ENCODE assay signal across 17 cellular contexts in the genomic region with DNA sequence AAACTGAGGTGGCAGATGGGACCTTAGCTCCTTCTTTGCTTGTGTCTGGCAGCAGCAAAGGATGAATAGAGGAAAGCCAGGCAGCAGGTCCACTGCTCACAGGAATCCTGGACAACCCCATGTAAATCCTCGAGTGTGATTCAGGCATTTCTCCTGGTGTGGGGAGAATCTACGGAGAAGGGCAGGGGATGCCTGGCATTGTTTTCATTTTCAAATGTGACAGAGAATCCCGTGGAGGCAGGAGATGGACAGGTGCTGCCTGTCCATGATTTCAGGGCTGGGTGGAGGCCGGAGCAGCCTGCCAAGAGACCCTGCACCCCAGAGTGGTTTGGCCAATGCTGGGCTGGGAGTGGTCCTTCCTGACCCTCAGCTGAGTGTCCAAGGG. TPM values are rescaled to one million over a fixed set of nuclear protein-coding genes. Genes with fewer than 3 reads are reported as not detected.
A peak's percentile ranks its signal among the peaks of the same experiment; 100 is the strongest.
DNase-seq lines count a peak whose midpoint lies in the region; ATAC-seq and TF ChIP-seq lines count a peak whose summit lies in the region.
"Had no signal": no experiment of that assay in that cellular context is flagged by ENCODE, and none has a peak within 500 bp of the region (broad histone marks: within the 10 kb centered on the region; RNA-seq: fewer than 3 reads in every experiment).

No MANE protein-coding gene starts in this region.

- CTCF ChIA-PET in CD8-positive, alpha-beta memory T cell (lab: Charles Lee): no interaction called here

- H3K4me3 ChIP-seq in HFF-Myc (replicated peaks; ENCODE audit: low read depth, low read length) (peak overlapping the region; percentile 64; the same call in 1 of the 2 replicates), astrocyte of the spinal cord (ENCODE audit: low read depth, low read length) (peak overlapping the region; percentile 74), kidney epithelial cell (ENCODE audit: low read depth, low read length) (peak overlapping the region; percentile 76), stomach smooth muscle (ENCODE audit: low read length in 2 of 2) (peak overlapping the region; percentile 76 to 83)
- no peak overlapping the region for H3K4me3 ChIP-seq in CD8-positive, alpha-beta memory T cell (ENCODE audit: low read length)
- H3K4me3 ChIP-seq: body of pancreas had no signal

- H3K27ac ChIP-seq in stomach smooth muscle (ENCODE audit: low read length): no peak overlapping the region
- no peak overlapping the region for H3K27ac ChIP-seq in CD8-positive, alpha-beta memory T cell (ENCODE audit: low read depth, low read length)
- H3K27ac ChIP-seq: BLaER1 treated with 17β-estradiol and CSF1 and Interleukin-3, amounts not matched to agents 10 nM and 100 nM; body of pancreas had no signal

- peaks cover 0 to 14% (median 3%) of the 10 kb centered on the region in 3 donors for H3K4me1 Mint-ChIP-seq in CD8-positive, alpha-beta memory T cell

- ATAC-seq in GM21825 (IDR thresholded peaks at IDR 0.05; ENCODE audit: unreplicated experiment): no peak
- no peak for ATAC-seq in GM18505 (IDR thresholded peaks at IDR 0.05; ENCODE audit: unreplicated experiment)
- ATAC-seq: body of pancreas had no signal

- H3K36me3 ChIP-seq in kidney epithelial cell (ENCODE audit: control insufficient read depth, insufficient read depth, low read length) (no peaks in the 10 kb centered on the region), stomach smooth muscle (ENCODE audit: control insufficient read depth in 2 of 2, insufficient read depth in 2 of 2, low read length in 2 of 2) (no peaks in the 10 kb centered on the region)
- H3K36me3 ChIP-seq in CD8-positive, alpha-beta memory T cell (ENCODE audit: insufficient read depth, low read length): no peaks in the 10 kb centered on the region
- H3K36me3 ChIP-seq: BLaER1 treated with 17β-estradiol and CSF1 and Interleukin-3, amounts not matched to agents 10 nM and 100 nM; right atrium auricular region; upper lobe of left lung had no signal

- H3K9ac ChIP-seq in stomach smooth muscle (ENCODE audit: low read length in 2 of 2): no peak overlapping the region

- POLR2A ChIA-PET in CD8-positive, alpha-beta memory T cell (lab: Charles Lee): no interaction called here

- no peak for DNase-seq in HFF-Myc (ENCODE audit: extremely low read depth, low read depth)
- DNase-seq in astrocyte of the spinal cord (ENCODE audit: low read depth, low spot score): no peak
- DNase-seq in kidney epithelial cell (ENCODE audit: low read depth): no peak
- no peak for DNase-seq in CD8-positive, alpha-beta memory T cell
- no peak for DNase-seq in mucosa of gallbladder (ENCODE audit: low spot score)
- DNase-seq: activated CD4-positive, CD25-positive, alpha-beta regulatory T cell treated with anti-CD3 and anti-CD28 coated beads, Interleukin-2, amount 50 U/mL, for 72 hours; cortex of kidney; stimulated activated naive CD4-positive, alpha-beta T cell treated with Interleukin-2 at 50 U/mL for 16 hours had no signal

- H3K9me3 Mint-ChIP-seq in CD8-positive, alpha-beta memory T cell: no peaks in the 10 kb centered on the region
- H3K9me3 Mint-ChIP-seq: activated naive CD4-positive, alpha-beta T cell treated with anti-CD3 and anti-CD28 coated beads, Interleukin-2, amount 50 U/mL, for 72 hours had no signal

- H3K36me3 Mint-ChIP-seq in CD8-positive, alpha-beta memory T cell: no peaks in the 10 kb centered on the region
- H3K36me3 Mint-ChIP-seq: activated naive CD4-positive, alpha-beta T cell treated with anti-CD3 and anti-CD28 coated beads, Interleukin-2, amount 50 U/mL, for 72 hours had no signal

- H3K9me3 ChIP-seq in stomach smooth muscle (ENCODE audit: control insufficient read depth in 2 of 2, low read length in 2 of 2): no peaks in the 10 kb centered on the region
- H3K9me3 ChIP-seq in CD8-positive, alpha-beta memory T cell (ENCODE audit: low read length): no peaks in the 10 kb centered on the region
- H3K9me3 ChIP-seq: BLaER1 treated with 17β-estradiol and CSF1 and Interleukin-3, amounts not matched to agents 10 nM and 100 nM; body of pancreas; right atrium auricular region; upper lobe of left lung had no signal

- H3K27me3 ChIP-seq in kidney epithelial cell (ENCODE audit: control insufficient read depth, insufficient read depth, low read length): no peaks in the 10 kb centered on the region
- H3K27me3 ChIP-seq in stomach smooth muscle (ENCODE audit: control insufficient read depth in 1 of 2, insufficient read depth in 2 of 2, low read length in 2 of 2): peaks cover 12 to 18% of the 10 kb centered on the region in 2 donors
- H3K27me3 ChIP-seq in CD8-positive, alpha-beta memory T cell (ENCODE audit: insufficient read depth, low read length, poor library complexity, severe bottlenecking): no peaks in the 10 kb centered on the region
- H3K27me3 ChIP-seq: body of pancreas, right atrium auricular region had no signal

- no peak overlapping the region for H3K27ac Mint-ChIP-seq in CD8-positive, alpha-beta memory T cell
- H3K27ac Mint-ChIP-seq: activated naive CD4-positive, alpha-beta T cell treated with anti-CD3 and anti-CD28 coated beads, Interleukin-2, amount 50 U/mL, for 72 hours had no signal

- H3K27me3 Mint-ChIP-seq in CD8-positive, alpha-beta memory T cell: peaks cover 36 to 74% of the 10 kb centered on the region in 2 donors

- TF ChIP-seq POLR2A in GM18505 (IDR thresholded peaks at IDR 0.05; ENCODE audit: borderline replicate concordance, extremely low read depth, insufficient read depth, insufficient read length): no peak

- TF ChIP-seq CTCF in HFF-Myc (IDR thresholded peaks at IDR 0.05; ENCODE audit: low read depth, low read length, missing control alignments): no peak
- no peak for TF ChIP-seq CTCF in astrocyte of the spinal cord (IDR thresholded peaks at IDR 0.05; ENCODE audit: low read depth, low read length)
- no peak for TF ChIP-seq CTCF in kidney epithelial cell (IDR thresholded peaks at IDR 0.05; ENCODE audit: insufficient read depth, low read length, poor library complexity, severe bottlenecking)

- H3K4me1 ChIP-seq in stomach smooth muscle (ENCODE audit: control insufficient read depth, insufficient read depth, low read length): peaks cover 19% of the 10 kb centered on the region
- no peaks in the 10 kb centered on the region for H3K4me1 ChIP-seq in CD8-positive, alpha-beta memory T cell (ENCODE audit: insufficient read depth, low read length)
- H3K4me1 ChIP-seq: body of pancreas had no signal

- in situ Hi-C loops in astrocyte of the spinal cord (cut with HindIII; ENCODE audit: low sequenced_read_pairs): no loop called here

- peak overlapping the region in 1 of 7 donors; percentile 0 for H3K4me3 Mint-ChIP-seq in CD8-positive, alpha-beta memory T cell

RNA-seq across cellular contexts. Expression of gene HRH1, which starts 1.7 kb away (rescaled TPM):
- total RNA-seq in kidney epithelial cell (3.2 and 4.0 TPM in 2 replicates), mucosa of gallbladder (5.6 TPM)
- total RNA-seq in CD8-positive, alpha-beta memory T cell: under 1 TPM; 0.42 to 0.53 TPM
- not detected for polyA plus RNA-seq in CD8-positive, alpha-beta memory T cell
- total RNA-seq: SK-MEL-5 had no signal
